In genomic region chr5:133968057-133968993, GRCh38 we compare ENCODE assay signal across 8 cellular contexts. TPM values are rescaled to one million over a fixed set of nuclear protein-coding genes. Genes with fewer than 3 reads are reported as not detected.
DNase-seq lines count a peak whose midpoint lies in the region; ATAC-seq, FAIRE-seq and TF ChIP-seq lines count a peak whose summit lies in the region.

Gene C5orf15 (minus strand): TSS chr5:133968625. CDS start chr5:133968584, 41 bp downstream.

- 0 to 1% (median 0%) methylated on average over 53 to 54 of the region's 54 CpGs for WGBS in psoas muscle, 3 donors

- DNase-seq in NCI-H187 treated with DMSO at 0.1 percent for 48 hours (lab: John Stamatoyannopoulos, UW) (peak; percentile 64), anterior cingulate cortex (lab: John Stamatoyannopoulos, UW) (peak; percentile 66 to 98 (median 94)), right atrium auricular region (ENCODE audit: low spot score) (peak; percentile 96), psoas muscle (peak; percentile 95 to 97), urothelium cell line (ENCODE audit: low spot score) (peak; percentile 97)

- TF ChIP-seq CTCF in right atrium auricular region (IDR thresholded peaks at IDR 0.05), result peak in 1 of 2 donors; percentile 41
- no peak for TF ChIP-seq CTCF in psoas muscle (IDR thresholded peaks at IDR 0.05)

- peak within 1 kb of the TSS; percentile 93 to 96 for H3K27ac ChIP-seq in right atrium auricular region
- H3K27ac ChIP-seq in psoas muscle, result peak within 1 kb of the TSS; percentile 91

- ATAC-seq in GM18499 (IDR thresholded peaks at IDR 0.05; ENCODE audit: insufficient read depth, unreplicated experiment) (peak; percentile 91), HG02943 (IDR thresholded peaks at IDR 0.05; ENCODE audit: low read depth, unreplicated experiment) (peak; percentile 92), psoas muscle (peak; percentile 98 to 99 (median 98))

- H3K27me3 ChIP-seq in right atrium auricular region, result no peaks in the 10 kb centered on the region
- no peaks in the 10 kb centered on the region for H3K27me3 ChIP-seq in psoas muscle (ENCODE audit: insufficient read depth in 3 of 3, low read length in 2 of 3)

- H3K36me3 ChIP-seq in right atrium auricular region, result peaks cover 24% of the 10 kb centered on the region
- peaks cover 5 to 22% of the 10 kb centered on the region in 2 donors for H3K36me3 ChIP-seq in psoas muscle (ENCODE audit: insufficient read depth in 1 of 2, low read depth in 1 of 2)

- H3K4me3 ChIP-seq in right atrium auricular region, result peak within 1 kb of the TSS; percentile 68 to 93
- peak within 1 kb of the TSS; percentile 85 for H3K4me3 ChIP-seq in psoas muscle

- H3K4me1 ChIP-seq in right atrium auricular region (peaks cover 0 to 18% of the 10 kb centered on the region in 2 donors), psoas muscle (peaks cover 16% of the 10 kb centered on the region)

- intact Hi-C loops in T-helper 2 cell treated with Interferon-gamma antibody and Interleukin-4, amounts not matched to agents 100 ng/mL and 5 ng/mL, for 36 hours (cut with micrococcal nuclease), result loop anchor here (1.0 to 2.0 kb wide), 3 partner anchors 35 to 70 kb away; no protein-coding TSS in a partner anchor
- intact Hi-C loops in psoas muscle (cut with DNase I), result no loop called here

- H3K9me3 ChIP-seq in right atrium auricular region, result no peaks in the 10 kb centered on the region
- H3K9me3 ChIP-seq in psoas muscle, result peaks cover 5% of the 10 kb centered on the region

- FAIRE-seq in urothelium cell line (lab: Jason Lieb, UNC), result peak; percentile 9

RNA-seq across cellular contexts. Expression of gene C5orf15, which starts in this region (rescaled TPM):
- 24.3 and 29.8 TPM in 2 replicates for total RNA-seq in T-helper 2 cell treated with Interferon-gamma antibody and Interleukin-4, amounts not matched to agents 100 ng/mL and 5 ng/mL, for 36 hours
- total RNA-seq in right atrium auricular region (10 to 100 TPM; 32.6 to 59.8 TPM), psoas muscle (10 to 100 TPM; 12.7 to 16.0 (median 13.4) TPM)
- polyA plus RNA-seq in psoas muscle, result 10 to 100 TPM; 13.2 to 29.8 (median 22.9) TPM

Comparison
In these comparisons a context has a peak if more than half of its experiments do, and no peak if none do; other contexts are left out.
1. Peak in every context shown above with its lines: DNase-seq, ATAC-seq, H3K4me3 ChIP-seq and H3K27ac ChIP-seq.